10 cellular contexts compared by ENCODE assay signal in genomic region chrX:20056704-20057103, GRCh38.
DNase-seq lines count a peak whose midpoint lies in the region; ATAC-seq and TF ChIP-seq lines count a peak whose summit lies in the region.
"Had no signal": no experiment of that assay in that cellular context is flagged by ENCODE, and none has a peak within 500 bp of the region (broad histone marks: within the 10 kb centered on the region; RNA-seq: fewer than 3 reads in every experiment).

No MANE protein-coding gene starts in this region.

- H3K9me3 Mint-ChIP-seq in WTC11 = no peaks in the 10 kb centered on the region

- POLR2A ChIA-PET in WTC11 (lab: Charles Lee) = no interaction called here

- no peak for TF ChIP-seq CTCF in WTC11 (IDR thresholded peaks at IDR 0.05)

- H3K27me3 Mint-ChIP-seq in WTC11 (ENCODE audit: low read depth) = no peaks in the 10 kb centered on the region

- H3K36me3 Mint-ChIP-seq in WTC11 = no peaks in the 10 kb centered on the region

- CTCF ChIA-PET in WTC11 (lab: Charles Lee) = no interaction called here

- H3K27ac Mint-ChIP-seq in WTC11 = peak overlapping the region; percentile 19; the same call in 1 of the 2 replicates

- peaks cover 8% of the 10 kb centered on the region for H3K4me1 Mint-ChIP-seq in WTC11

- ATAC-seq in HG03460 (IDR thresholded peaks at IDR 0.05; ENCODE audit: unreplicated experiment) (peak; percentile 41), WTC11 (no peak; the same call in 1 of the 2 replicates)
- ATAC-seq: A549 had no signal

- no peak overlapping the region for H3K4me3 Mint-ChIP-seq in WTC11

- DNase-seq in NCI-H1436 treated with DMSO at 0.1 percent for 48 hours (lab: John Stamatoyannopoulos, UW) (peak; percentile 8), NCI-H1436 (lab: John Stamatoyannopoulos, UW) (no peak), WTC11 (ENCODE audit: low spot score) (no peak), occipital lobe (lab: John Stamatoyannopoulos, UW) (peak; percentile 38), CD1c-positive myeloid dendritic cell (ENCODE audit: extremely low spot score) (no peak), T-helper 2 cell (no peak)
- DNase-seq in activated effector memory CD4-positive, alpha-beta T cell treated with Interleukin-2 at 50 U/mL for 16 hours = no peak
- DNase-seq: GDM1 had no signal

TF ChIP-seq in WTC11, 78 proteins besides CTCF, POLR2A, EP300 and RAD21:
- TF ChIP-seq, protein P1, sequence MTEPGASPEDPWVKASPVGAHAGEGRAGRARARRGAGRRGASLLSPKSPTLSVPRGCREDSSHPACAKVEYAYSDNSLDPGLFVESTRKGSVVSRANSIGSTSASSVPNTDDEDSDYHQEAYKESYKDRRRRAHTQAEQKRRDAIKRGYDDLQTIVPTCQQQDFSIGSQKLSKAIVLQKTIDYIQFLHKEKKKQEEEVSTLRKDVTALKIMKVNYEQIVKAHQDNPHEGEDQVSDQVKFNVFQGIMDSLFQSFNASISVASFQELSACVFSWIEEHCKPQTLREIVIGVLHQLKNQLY (CRISPR knock-in tag; IDR thresholded peaks at IDR 0.05) = no peak
- TF ChIP-seq SMAD4 (CRISPR knock-in tag; IDR thresholded peaks at IDR 0.05) (no peak), SP1 (CRISPR knock-in tag; conservative IDR thresholded peaks at IDR 0.05) (no peak), ZNF396 (CRISPR knock-in tag; IDR thresholded peaks at IDR 0.05; ENCODE audit: borderline replicate concordance) (no peak), ZNF232 (CRISPR knock-in tag; IDR thresholded peaks at IDR 0.05) (no peak), ZNF423 (CRISPR knock-in tag; IDR thresholded peaks at IDR 0.05) (no peak), TEAD1 (CRISPR knock-in tag; IDR thresholded peaks at IDR 0.05) (no peak), ETV6 (CRISPR knock-in tag; IDR thresholded peaks at IDR 0.05) (no peak), HMGA2 (CRISPR knock-in tag; IDR thresholded peaks at IDR 0.05) (no peak), FOXK1 (CRISPR knock-in tag; IDR thresholded peaks at IDR 0.05) (no peak)
- TF ChIP-seq, protein P2, sequence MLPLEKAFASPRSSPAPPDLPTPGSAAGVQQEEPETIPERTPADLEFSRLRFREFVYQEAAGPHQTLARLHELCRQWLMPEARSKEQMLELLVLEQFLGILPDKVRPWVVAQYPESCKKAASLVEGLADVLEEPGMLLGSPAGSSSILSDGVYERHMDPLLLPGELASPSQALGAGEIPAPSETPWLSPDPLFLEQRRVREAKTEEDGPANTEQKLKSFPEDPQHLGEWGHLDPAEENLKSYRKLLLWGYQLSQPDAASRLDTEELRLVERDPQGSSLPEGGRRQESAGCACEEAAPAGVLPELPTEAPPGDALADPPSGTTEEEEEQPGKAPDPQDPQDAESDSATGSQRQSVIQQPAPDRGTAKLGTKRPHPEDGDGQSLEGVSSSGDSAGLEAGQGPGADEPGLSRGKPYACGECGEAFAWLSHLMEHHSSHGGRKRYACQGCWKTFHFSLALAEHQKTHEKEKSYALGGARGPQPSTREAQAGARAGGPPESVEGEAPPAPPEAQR (CRISPR knock-in tag; IDR thresholded peaks at IDR 0.05) = no peak
- TF ChIP-seq, protein P3, sequence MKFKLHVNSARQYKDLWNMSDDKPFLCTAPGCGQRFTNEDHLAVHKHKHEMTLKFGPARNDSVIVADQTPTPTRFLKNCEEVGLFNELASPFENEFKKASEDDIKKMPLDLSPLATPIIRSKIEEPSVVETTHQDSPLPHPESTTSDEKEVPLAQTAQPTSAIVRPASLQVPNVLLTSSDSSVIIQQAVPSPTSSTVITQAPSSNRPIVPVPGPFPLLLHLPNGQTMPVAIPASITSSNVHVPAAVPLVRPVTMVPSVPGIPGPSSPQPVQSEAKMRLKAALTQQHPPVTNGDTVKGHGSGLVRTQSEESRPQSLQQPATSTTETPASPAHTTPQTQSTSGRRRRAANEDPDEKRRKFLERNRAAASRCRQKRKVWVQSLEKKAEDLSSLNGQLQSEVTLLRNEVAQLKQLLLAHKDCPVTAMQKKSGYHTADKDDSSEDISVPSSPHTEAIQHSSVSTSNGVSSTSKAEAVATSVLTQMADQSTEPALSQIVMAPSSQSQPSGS (CRISPR knock-in tag; IDR thresholded peaks at IDR 0.05; ENCODE audit: borderline replicate concordance, low read depth) = no peak

Comparison
In these comparisons a context has a peak if more than half of its experiments do, and no peak if none do; other contexts are left out.
1. DNase-seq: peak in NCI-H1436 treated with DMSO at 0.1 percent for 48 hours (single experiment) and occipital lobe (single experiment); none in NCI-H1436 (single experiment), WTC11 (single experiment), CD1c-positive myeloid dendritic cell (single experiment), T-helper 2 cell (0 of 5) and activated effector memory CD4-positive, alpha-beta T cell treated with Interleukin-2 at 50 U/mL for 16 hours (single experiment).